22 cellular contexts compared by ENCODE assay signal in genomic region chr13:80664930-80665329, GRCh38.
"Had no signal": no experiment of that assay in that cellular context is flagged by ENCODE, and none has a peak within 500 bp of the region (broad histone marks: within the 10 kb centered on the region; RNA-seq: fewer than 3 reads in every experiment).

No MANE protein-coding gene starts in this region.

- H3K27ac Mint-ChIP-seq: activated naive CD8-positive, alpha-beta T cell; activated T-helper 2 cell treated with anti-CD3 and anti-CD28 coated beads, Interferon-gamma antibody, Interleukin-2, Interleukin-4, amounts not matched to agents 10 μg/mL and 5 μg/mL and 100 μg/mL, durations not matched to agents 14 hours and 24 hours and 36 hours; dendritic cell treated with granulocyte-macrophage colony-stimulating factor and Interleukin-4, amounts not matched to agents 40 ng/mL and 50 ng/mL, for 4 days; progenitor cell of endocrine pancreas; WTC11 had no signal

- H3K9me3 ChIP-seq: adrenal gland, gastroesophageal sphincter, mucosa of descending colon, SK-N-SH, testis had no signal

- DNase-seq: activated naive CD4-positive, alpha-beta T cell; activated T-cell treated with anti-CD3 and anti-CD28 coated beads, Interleukin-2, amount 50 U/mL, for 1 hour; adrenal gland; effector CD8-positive, alpha-beta T cell; heart left ventricle; left colon; mesenchymal stem cell; mucosa of descending colon; SK-N-SH; spleen; stimulated activated CD4-positive, alpha-beta T cell treated with anti-CD3 and anti-CD28 coated beads, Interleukin-4, amount 100 ng/mL, for 1 hour; stimulated activated naive CD4-positive, alpha-beta T cell; testis; trophoblast cell had no signal

- H3K27me3 ChIP-seq: adrenal gland, cardiac muscle cell, gastroesophageal sphincter, heart left ventricle, spleen, testis had no signal

- H3K27me3 Mint-ChIP-seq: activated naive CD8-positive, alpha-beta T cell; dendritic cell treated with granulocyte-macrophage colony-stimulating factor and Interleukin-4, amounts not matched to agents 40 ng/mL and 50 ng/mL, for 4 days; progenitor cell of endocrine pancreas had no signal

- H3K36me3 ChIP-seq: adrenal gland, cardiac muscle cell, gastroesophageal sphincter, heart left ventricle, spleen had no signal

- H3K4me3 ChIP-seq: adrenal gland, cardiac muscle cell, gastroesophageal sphincter, heart left ventricle, mucosa of descending colon, spleen, testis had no signal

- H3K36me3 Mint-ChIP-seq: activated naive CD8-positive, alpha-beta T cell; WTC11 had no signal

- H3K4me3 Mint-ChIP-seq: activated naive CD8-positive, alpha-beta T cell; dendritic cell treated with granulocyte-macrophage colony-stimulating factor and Interleukin-4, amounts not matched to agents 40 ng/mL and 50 ng/mL, for 4 days; WTC11 had no signal

- ATAC-seq: esophagus mucosa, gastroesophageal sphincter, heart left ventricle, left colon, mucosa of descending colon, WTC11 had no signal

- H3K9me3 Mint-ChIP-seq: WTC11 had no signal

- H3K4me1 ChIP-seq: adrenal gland, gastroesophageal sphincter, spleen, testis had no signal

- H3K27ac ChIP-seq: adrenal gland, cardiac muscle cell, gastroesophageal sphincter, heart left ventricle, spleen, testis had no signal
